19 cellular contexts compared by ENCODE assay signal in genomic region chr22:17400305-17400704, GRCh38. TPM values are rescaled to one million over a fixed set of nuclear protein-coding genes. Genes with fewer than 3 reads are reported as not detected.
DNase-seq lines count a peak whose midpoint lies in the region; ATAC-seq and TF ChIP-seq lines count a peak whose summit lies in the region.
"Had no signal": no experiment of that assay in that cellular context is flagged by ENCODE, and none has a peak within 500 bp of the region (broad histone marks: within the 10 kb centered on the region; RNA-seq: fewer than 3 reads in every experiment).

No MANE protein-coding gene starts in this region.

- H3K4me1 Mint-ChIP-seq in glutamatergic neuron (ENCODE audit: low read depth, unreplicated experiment): peaks cover 29% of the 10 kb centered on the region

- H3K4ac ChIP-seq in neuronal stem cell (ENCODE audit: low read length): no peak overlapping the region

- H3K27ac Mint-ChIP-seq in glutamatergic neuron (ENCODE audit: unreplicated experiment): peak overlapping the region; percentile 77

- H2BK12ac ChIP-seq in neuronal stem cell (ENCODE audit: low read length): no peak overlapping the region

- H3K9me3 ChIP-seq in gastrocnemius medialis (no peaks in the 10 kb centered on the region), neuronal stem cell (replicated peaks in 1 of 2; ENCODE audit: control insufficient read depth in 2 of 2, insufficient read depth in 1 of 2, low read depth in 1 of 2, low read length in 2 of 2) (peaks cover 0 to 3% of the 10 kb centered on the region in 2 donors)
- H3K9me3 ChIP-seq: BLaER1 had no signal

- H3K4me1 ChIP-seq in gastrocnemius medialis: peaks cover 28 to 48% of the 10 kb centered on the region in 2 donors
- peaks cover 2% of the 10 kb centered on the region in 2 donors for H3K4me1 ChIP-seq in neuronal stem cell (ENCODE audit: control insufficient read depth in 2 of 2, insufficient read depth in 1 of 2, low read depth in 1 of 2, low read length in 2 of 2)

- H3K27ac ChIP-seq in VCaP (peak overlapping the region; percentile 51), gastrocnemius medialis (peak overlapping the region; percentile 5 to 91 (median 52)), neuronal stem cell (replicated peaks; ENCODE audit: low read length) (no peak overlapping the region)
- H3K27ac ChIP-seq: BLaER1 had no signal

- H3K36me3 ChIP-seq in gastrocnemius medialis (no peaks in the 10 kb centered on the region), neuronal stem cell (replicated peaks in 1 of 2; ENCODE audit: control insufficient read depth in 2 of 2, insufficient read depth in 2 of 2, low read length in 2 of 2) (peaks cover 3 to 4% of the 10 kb centered on the region in 2 donors)
- H3K36me3 ChIP-seq: BLaER1 had no signal

- no peak overlapping the region for H2BK5ac ChIP-seq in neuronal stem cell (ENCODE audit: low read length)

- in situ Hi-C loops in gastrocnemius medialis (cut with MboI; ENCODE audit: low sequenced_read_pairs in 4 of 4): no loop called here

- H2BK120ac ChIP-seq in neuronal stem cell (ENCODE audit: low read depth, low read length): no peak overlapping the region

- H3K4me3 ChIP-seq in gastrocnemius medialis: no peak overlapping the region
- no peak overlapping the region for H3K4me3 ChIP-seq in neuronal stem cell (ENCODE audit: low read length in 2 of 2)
- H3K4me3 ChIP-seq: BLaER1 had no signal

- no peak overlapping the region for H3K9ac ChIP-seq in neuronal stem cell (ENCODE audit: low read depth, low read length, poor library complexity)
- H3K9ac ChIP-seq: BLaER1 had no signal

- H4K8ac ChIP-seq in neuronal stem cell (ENCODE audit: low read depth, low read length): no peak overlapping the region

- ATAC-seq in gastrocnemius medialis (peak; percentile 30 to 69), GM19397 (IDR thresholded peaks at IDR 0.05; ENCODE audit: unreplicated experiment) (no peak)

- H3K18ac ChIP-seq in neuronal stem cell (ENCODE audit: low read length): no peak overlapping the region

- WGBS in neuronal stem cell (ENCODE audit: extremely low coverage in 2 of 2, insufficient read length in 2 of 2, insufficient replicate concordance in 1 of 2), 2 donors: no CpG with 5 or more reads among the region's 3 CpGs

- H3K4me2 ChIP-seq in neuronal stem cell (ENCODE audit: insufficient read depth, low read length, poor library complexity, severe bottlenecking): no peak overlapping the region
- H3K4me2 ChIP-seq: BLaER1 had no signal

- no peak overlapping the region for H3K4me3 Mint-ChIP-seq in glutamatergic neuron (ENCODE audit: unreplicated experiment)

- intact Hi-C loops in gastrocnemius medialis (cut with DNase I; ENCODE audit: low total_unique reads): no loop called here

- H2AFZ ChIP-seq in neuronal stem cell (ENCODE audit: low read length): no peak overlapping the region

- H3K27me3 ChIP-seq in gastrocnemius medialis (no peaks in the 10 kb centered on the region), neuronal stem cell (ENCODE audit: control insufficient read depth in 3 of 3, insufficient read depth in 3 of 3, low read depth in 1 of 3, low read length in 3 of 3) (no peaks in the 10 kb centered on the region)
- H3K27me3 ChIP-seq: BLaER1 had no signal

- H3K79me1 ChIP-seq in neuronal stem cell (ENCODE audit: low read depth, low read length): peaks cover 7% of the 10 kb centered on the region

- no peak overlapping the region for H2AK5ac ChIP-seq in neuronal stem cell (ENCODE audit: low read depth, low read length)

- H4K91ac ChIP-seq in neuronal stem cell (ENCODE audit: low read depth, low read length, poor library complexity): no peak overlapping the region

- H3K14ac ChIP-seq in neuronal stem cell (ENCODE audit: low read length): no peak overlapping the region

- DNase-seq in NCI-H510A treated with DMSO at 0.1 percent for 48 hours (lab: John Stamatoyannopoulos, UW) (peak; percentile 14), NCI-H510A (lab: John Stamatoyannopoulos, UW) (no peak), glutamatergic neuron (no peak), gastrocnemius medialis (no peak), SIG-M5 (lab: John Stamatoyannopoulos, UW) (no peak), neuronal stem cell (ENCODE audit: low spot score) (no peak)
- DNase-seq: GF-D8; GOT3; KG1; NCI-H1048; NCI-H2107; NK-92 treated with Interleukin-12 subunit alpha and Interleukin-12 subunit beta, amount 100 ng/mL, for 24 hours; OCI-M1; SHP77 treated with DMSO at 0.1 percent for 48 hours had no signal

- H3K23ac ChIP-seq in neuronal stem cell (ENCODE audit: low read depth, low read length, poor library complexity): no peak overlapping the region

- peaks cover 6% of the 10 kb centered on the region for H3K27me3 Mint-ChIP-seq in glutamatergic neuron (ENCODE audit: unreplicated experiment)

- no peaks in the 10 kb centered on the region for H3K36me3 Mint-ChIP-seq in glutamatergic neuron (ENCODE audit: unreplicated experiment)

- no peak for TF ChIP-seq POLR2A in gastrocnemius medialis (IDR thresholded peaks at IDR 0.05)

- TF ChIP-seq CTCF in VCaP (conservative IDR thresholded peaks at IDR 0.05) (no peak), glutamatergic neuron (IDR thresholded peaks at IDR 0.05; ENCODE audit: partially characterized antibody, unreplicated experiment) (no peak), gastrocnemius medialis (IDR thresholded peaks at IDR 0.05 in 4 of 5, conservative IDR thresholded peaks at IDR 0.05 in 1 of 5) (no peak)

- H2BK15ac ChIP-seq in neuronal stem cell (ENCODE audit: low read length): no peak overlapping the region

- H3K9me3 Mint-ChIP-seq in glutamatergic neuron (ENCODE audit: unreplicated experiment): peaks cover 14% of the 10 kb centered on the region

RNA-seq across cellular contexts. Expression of gene CECR2, which starts 31.0 kb away (rescaled TPM):
- total RNA-seq in glutamatergic neuron (ENCODE audit: unreplicated experiment) (178 TPM), gastrocnemius medialis (10 to 100 TPM; 12.3 to 29.6 (median 20.4) TPM)
- 33.0 TPM for polyA plus RNA-seq in neuronal stem cell (2013, experiment 1 of 2)
- 34.5 TPM for polyA plus RNA-seq in neuronal stem cell (2013, experiment 2 of 2)
- total RNA-seq: A172, M059J had no signal
